1 cellular context compared by ENCODE assay signal in the genomic region with DNA sequence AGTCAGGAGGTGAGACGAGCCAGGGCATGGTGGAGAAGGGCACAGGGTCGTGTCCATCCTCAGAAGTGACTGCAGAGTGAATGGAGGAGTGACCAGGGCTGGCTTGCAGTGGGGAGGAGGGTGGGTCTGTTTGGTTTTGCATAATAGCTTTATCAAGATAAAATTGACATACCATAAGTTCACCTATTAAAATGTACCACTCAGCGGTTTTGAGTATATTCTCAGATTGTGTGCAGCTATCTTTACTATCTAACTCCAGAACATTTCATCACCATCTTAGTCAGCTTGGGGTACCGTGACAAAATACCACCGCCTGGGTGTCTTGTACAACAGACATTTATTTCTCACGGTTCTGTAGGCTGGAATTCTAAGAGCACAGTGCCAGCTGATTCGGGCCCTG.
TF ChIP-seq lines count a peak whose summit lies in the region.

No MANE protein-coding gene starts in this region.

TF ChIP-seq in K562, 482 proteins besides CTCF, POLR2A, EP300 and RAD21 (continued from another document):
- TF ChIP-seq STAT6 (CRISPR knock-in tag; IDR thresholded peaks at IDR 0.05): no peak
- TF ChIP-seq ZNF316 (IDR thresholded peaks at IDR 0.05): peak; percentile 71
